Comparison of ENCODE assay signal across 27 cellular contexts in genomic region chrX:8737883-8738282, GRCh38. TPM values are rescaled to one million over a fixed set of nuclear protein-coding genes. Genes with fewer than 3 reads are reported as not detected.
"Had no signal": no experiment of that assay in that cellular context is flagged by ENCODE, and none has a peak within 500 bp of the region (broad histone marks: within the 10 kb centered on the region; RNA-seq: fewer than 3 reads in every experiment).

No MANE protein-coding gene starts in this region.

- H3K36me3 ChIP-seq: adrenal gland, brain microvascular endothelial cell, breast epithelium had no signal

- H3K27me3 ChIP-seq: body of pancreas, brain microvascular endothelial cell had no signal

- H3K9me3 Mint-ChIP-seq: activated B cell treated with CpG ODN at 0.5 μM for 24 hours; activated CD4-positive, alpha-beta memory T cell treated with anti-CD3 and anti-CD28 coated beads for 36 hours; activated CD4-positive, alpha-beta T cell treated with anti-CD3 and anti-CD28 coated beads, Interleukin-2, amount 10 ng/mL, durations not matched to agents 24 days and 14 days; activated CD8-positive, alpha-beta T cell treated with anti-CD3 and anti-CD28 coated beads for 36 hours; activated naive CD4-positive, alpha-beta T cell treated with anti-CD3 and anti-CD28 coated beads for 36 hours; activated naive CD4-positive, alpha-beta T cell treated with anti-CD3 and anti-CD28 coated beads, Interleukin-2, amount 50 U/mL, for 72 hours; activated naive CD8-positive, alpha-beta T cell treated with anti-CD3 and anti-CD28 coated beads for 36 hours; activated T-cell treated with anti-CD3 and anti-CD28 coated beads, Interleukin-2, amount 50 U/mL, for 4 hours; activated T-cell treated with anti-CD3 and anti-CD28 coated beads, Interleukin-2, amount 50 U/mL, for 72 hours; activated T-helper 1 cell treated with anti-CD3 and anti-CD28 coated beads, Interleukin-12 subunit alpha, Interleukin-12 subunit beta, Interleukin-2, Interleukin-4 antibody, amounts not matched to agents 30 ng/mL and 10 ng/mL and 1 ng/mL, durations not matched to agents 14 hours and 24 hours and 36 hours; activated T-helper 17 cell treated with anti-CD3 and anti-CD28 coated beads, Interleukin-2, amount 50 U/mL, for 72 hours; T-helper 1 cell treated with Interleukin-12 subunit alpha and Interleukin-12 subunit beta and Interleukin-4 antibody, amounts not matched to agents 30 μg/mL and 1 μg/mL, for 36 hours; T-helper 2 cell treated with Interferon-gamma antibody and Interleukin-4, amounts not matched to agents 5 μg/mL and 100 μg/mL, for 36 hours had no signal

- H3K27ac ChIP-seq: adrenal gland, body of pancreas, brain microvascular endothelial cell, breast epithelium, VCaP had no signal

- H3K36me3 Mint-ChIP-seq: activated CD4-positive, alpha-beta memory T cell treated with anti-CD3 and anti-CD28 coated beads for 36 hours; activated naive CD4-positive, alpha-beta T cell treated with anti-CD3 and anti-CD28 coated beads, Interleukin-2, amount 50 U/mL, for 72 hours; activated naive CD8-positive, alpha-beta T cell treated with anti-CD3 and anti-CD28 coated beads for 36 hours had no signal

- H3K4me1 Mint-ChIP-seq: activated B cell treated with CpG ODN at 0.5 μM for 24 hours; activated CD4-positive, alpha-beta T cell treated with anti-CD3 and anti-CD28 coated beads, Interleukin-2, amount 10 ng/mL, durations not matched to agents 24 days and 14 days; activated naive CD8-positive, alpha-beta T cell treated with anti-CD3 and anti-CD28 coated beads for 36 hours; activated T-helper 17 cell treated with anti-CD3 and anti-CD28 coated beads, Interleukin-2, amount 50 U/mL, for 72 hours had no signal

- ATAC-seq: activated CD8-positive, alpha-beta T cell treated with anti-CD3 and anti-CD28 coated beads for 36 hours; activated naive CD4-positive, alpha-beta T cell treated with anti-CD3 and anti-CD28 coated beads, Interleukin-2, amount 50 U/mL, for 72 hours; activated T-cell treated with anti-CD3 and anti-CD28 coated beads, Interleukin-2, amount 50 U/mL, for 4 hours; activated T-cell treated with anti-CD3 and anti-CD28 coated beads, Interleukin-2, amount 50 U/mL, for 72 hours; activated T-helper 17 cell treated with anti-CD3 and anti-CD28 coated beads, Interleukin-2, amount 50 U/mL, for 72 hours had no signal

- H3K4me3 ChIP-seq: adrenal gland, body of pancreas, breast epithelium had no signal

- H3K27ac Mint-ChIP-seq: activated B cell treated with CpG ODN at 0.5 μM for 24 hours; activated CD4-positive, alpha-beta memory T cell treated with anti-CD3 and anti-CD28 coated beads for 36 hours; activated CD4-positive, alpha-beta T cell treated with anti-CD3 and anti-CD28 coated beads, Interleukin-2, amount 10 ng/mL, durations not matched to agents 24 days and 14 days; activated CD8-positive, alpha-beta T cell treated with anti-CD3 and anti-CD28 coated beads for 36 hours; activated naive CD4-positive, alpha-beta T cell treated with anti-CD3 and anti-CD28 coated beads for 36 hours; activated naive CD4-positive, alpha-beta T cell treated with anti-CD3 and anti-CD28 coated beads, Interleukin-2, amount 50 U/mL, for 72 hours; activated naive CD8-positive, alpha-beta T cell treated with anti-CD3 and anti-CD28 coated beads for 36 hours; activated T-cell treated with anti-CD3 and anti-CD28 coated beads, Interleukin-2, amount 50 U/mL, for 72 hours; activated T-helper 1 cell treated with anti-CD3 and anti-CD28 coated beads, Interleukin-12 subunit alpha, Interleukin-12 subunit beta, Interleukin-2, Interleukin-4 antibody, amounts not matched to agents 30 ng/mL and 10 ng/mL and 1 ng/mL, durations not matched to agents 14 hours and 24 hours and 36 hours; activated T-helper 17 cell treated with anti-CD3 and anti-CD28 coated beads, Interleukin-2, amount 50 U/mL, for 72 hours; T-helper 1 cell treated with Interleukin-12 subunit alpha and Interleukin-12 subunit beta and Interleukin-4 antibody, amounts not matched to agents 30 μg/mL and 1 μg/mL, for 36 hours; T-helper 2 cell treated with Interferon-gamma antibody and Interleukin-4, amounts not matched to agents 5 μg/mL and 100 μg/mL, for 36 hours had no signal

- H3K4me1 ChIP-seq: adrenal gland, body of pancreas, breast epithelium had no signal

- H3K9me3 ChIP-seq: adrenal gland, body of pancreas, breast epithelium had no signal

- H3K4me3 Mint-ChIP-seq: activated B cell treated with CpG ODN at 0.5 μM for 24 hours; activated CD4-positive, alpha-beta memory T cell treated with anti-CD3 and anti-CD28 coated beads for 36 hours; activated CD4-positive, alpha-beta T cell treated with anti-CD3 and anti-CD28 coated beads, Interleukin-2, amount 10 ng/mL, durations not matched to agents 24 days and 14 days; activated CD8-positive, alpha-beta T cell treated with anti-CD3 and anti-CD28 coated beads for 36 hours; activated naive CD4-positive, alpha-beta T cell treated with anti-CD3 and anti-CD28 coated beads for 36 hours; activated naive CD8-positive, alpha-beta T cell treated with anti-CD3 and anti-CD28 coated beads for 36 hours; activated T-cell treated with anti-CD3 and anti-CD28 coated beads, Interleukin-2, amount 50 U/mL, for 4 hours; activated T-cell treated with anti-CD3 and anti-CD28 coated beads, Interleukin-2, amount 50 U/mL, for 72 hours; activated T-helper 1 cell treated with anti-CD3 and anti-CD28 coated beads, Interleukin-12 subunit alpha, Interleukin-12 subunit beta, Interleukin-2, Interleukin-4 antibody, amounts not matched to agents 30 ng/mL and 10 ng/mL and 1 ng/mL, durations not matched to agents 14 hours and 24 hours and 36 hours; activated T-helper 17 cell treated with anti-CD3 and anti-CD28 coated beads, Interleukin-2, amount 50 U/mL, for 72 hours; T-helper 1 cell treated with Interleukin-12 subunit alpha and Interleukin-12 subunit beta and Interleukin-4 antibody, amounts not matched to agents 30 μg/mL and 1 μg/mL, for 36 hours; T-helper 2 cell treated with Interferon-gamma antibody and Interleukin-4, amounts not matched to agents 5 μg/mL and 100 μg/mL, for 36 hours had no signal

- DNase-seq: activated B cell treated with CpG ODN at 0.5 μM for 24 hours; activated CD4-positive, CD25-positive, alpha-beta regulatory T cell treated with anti-CD3 and anti-CD28 coated beads, Interleukin-2, amount 50 U/mL, for 72 hours; activated CD8-positive, alpha-beta memory T cell treated with anti-CD3 and anti-CD28 coated beads, Interleukin-2, amount 50 U/mL, for 4 hours; activated naive CD4-positive, alpha-beta T cell; activated naive CD8-positive, alpha-beta T cell treated with anti-CD3 and anti-CD28 coated beads for 36 hours; activated T-cell treated with anti-CD3 and anti-CD28 coated beads, Interleukin-2, amount 50 U/mL, for 1 hour; activated T-cell treated with anti-CD3 and anti-CD28 coated beads, Interleukin-2, amount 50 U/mL, for 4 hours; amniotic stem cell; aorta; brain microvascular endothelial cell; central memory CD4-positive, alpha-beta T cell; T-helper 2 cell had no signal

RNA-seq across cellular contexts. Expression of gene ANOS1, which starts 5.9 kb away (rescaled TPM):
- total RNA-seq: activated CD4-positive, alpha-beta memory T cell treated with anti-CD3 and anti-CD28 coated beads for 36 hours; activated CD4-positive, alpha-beta T cell treated with anti-CD3 and anti-CD28 coated beads, Interleukin-2, amount 10 ng/mL, durations not matched to agents 24 days and 14 days; activated CD8-positive, alpha-beta memory T cell treated with anti-CD3 and anti-CD28 coated beads for 36 hours; activated naive CD4-positive, alpha-beta T cell treated with anti-CD3 and anti-CD28 coated beads for 36 hours; activated naive CD4-positive, alpha-beta T cell treated with anti-CD3 and anti-CD28 coated beads, Interleukin-2, amount 50 U/mL, for 72 hours; activated naive CD8-positive, alpha-beta T cell treated with anti-CD3 and anti-CD28 coated beads for 36 hours; activated T-cell treated with anti-CD3 and anti-CD28 coated beads, Interleukin-2, amount 50 U/mL, for 72 hours; activated T-helper 1 cell treated with anti-CD3 and anti-CD28 coated beads, Interleukin-12 subunit alpha, Interleukin-12 subunit beta, Interleukin-2, Interleukin-4 antibody, amounts not matched to agents 30 ng/mL and 10 ng/mL and 1 ng/mL, durations not matched to agents 14 hours and 24 hours and 36 hours; activated T-helper 17 cell treated with anti-CD3 and anti-CD28 coated beads, Interleukin-2, amount 50 U/mL, for 72 hours had no signal
